Comparison of ENCODE assay signal across 2 cellular contexts in the genomic region with DNA sequence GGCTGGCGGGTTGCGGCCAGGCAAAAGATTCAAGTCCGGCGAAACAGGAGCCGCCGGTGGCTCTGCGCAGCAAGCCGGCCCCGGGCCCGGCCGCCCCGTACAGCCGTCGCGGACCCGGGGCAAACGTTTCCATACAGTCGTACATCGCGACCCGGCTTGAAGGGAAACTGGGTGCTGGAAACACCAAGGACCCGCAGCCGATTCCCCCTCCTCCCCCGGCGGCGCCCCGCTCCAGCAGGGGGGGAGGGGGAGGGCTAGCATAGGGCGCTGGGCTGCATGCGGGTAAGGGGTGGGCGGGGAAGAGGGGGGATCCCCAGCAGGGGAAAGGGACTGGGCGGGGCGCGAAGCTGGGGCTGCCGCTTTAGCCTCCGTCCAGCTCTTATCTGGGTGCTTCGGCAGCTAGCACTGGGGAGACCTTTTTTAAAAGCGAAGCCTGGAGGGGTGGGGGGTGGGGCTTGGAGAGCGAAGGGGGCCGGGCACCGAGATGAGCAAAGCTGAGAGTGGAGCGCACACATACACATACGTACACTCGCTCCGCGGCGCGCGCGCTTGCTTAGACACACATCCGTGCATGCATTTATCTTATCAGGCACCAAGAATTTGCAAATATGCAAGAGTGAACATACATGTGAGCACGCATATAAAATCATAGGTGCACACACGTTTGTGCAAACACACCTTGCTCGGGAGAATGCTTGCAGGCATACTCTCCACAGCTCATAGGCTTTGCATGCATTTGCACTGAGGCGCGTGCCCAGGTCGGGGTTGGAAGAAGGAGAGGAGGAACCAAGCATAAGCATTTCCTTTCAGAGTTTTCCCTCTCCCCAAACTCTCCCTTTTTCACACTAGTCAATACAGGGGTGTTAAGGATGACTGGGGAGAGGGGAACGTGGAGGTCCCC.
A peak's percentile ranks its signal among the peaks of the same experiment; 100 is the strongest.
TF ChIP-seq lines count a peak whose summit lies in the region.

No MANE protein-coding gene starts in this region.

TF ChIP-seq in HEK293, 187 proteins besides CTCF, POLR2A, EP300 and RAD21 (continues in another document):
- TF ChIP-seq ZNF600 (tag by site-specific recombination; IDR thresholded peaks at IDR 0.05) (peak; percentile 44; the same call in 1 of the 2 replicates), ZNF335 (tag by site-specific recombination; conservative IDR thresholded peaks at IDR 0.05) (0 out of 2 replicates have a peak, but pooled peaks have one; percentile 3), BCL11A (tag by site-specific recombination; IDR thresholded peaks at IDR 0.05; ENCODE audit: low read depth) (no peak), GLIS2 (tag by site-specific recombination; IDR thresholded peaks at IDR 0.05) (0 out of 2 replicates have a peak, but pooled peaks have one; percentile 29), PRDM1 (tag by site-specific recombination; IDR thresholded peaks at IDR 0.05) (peak; percentile 56; the same call in 1 of the 2 replicates), ZNF169 (tag by site-specific recombination; IDR thresholded peaks at IDR 0.05) (0 out of 2 replicates have a peak, but pooled peaks have one; percentile 28), ZNF37A (tag by site-specific recombination; IDR thresholded peaks at IDR 0.05) (no peak), ZBTB20 (tag by site-specific recombination; IDR thresholded peaks at IDR 0.05) (peak; percentile 2; the same call in 1 of the 2 replicates), ZFP37 (tag by site-specific recombination; IDR thresholded peaks at IDR 0.05) (0 out of 2 replicates have a peak, but pooled peaks have one; percentile 2), WT1 (tag by site-specific recombination; IDR thresholded peaks at IDR 0.05) (0 out of 2 replicates have a peak, but pooled peaks have one; percentile 17), ZNF302 (tag by site-specific recombination; IDR thresholded peaks at IDR 0.05; ENCODE audit: low read depth) (no peak), OSR2 (tag by site-specific recombination; IDR thresholded peaks at IDR 0.05) (0 out of 2 replicates have a peak, but pooled peaks have one; percentile 4), ZNF140 (tag by site-specific recombination; IDR thresholded peaks at IDR 0.05) (peak; percentile 4; the same call in 1 of the 2 replicates), ZNF311 (tag by site-specific recombination; IDR thresholded peaks at IDR 0.05; ENCODE audit: borderline replicate concordance) (no peak), KLF10 (tag by site-specific recombination; IDR thresholded peaks at IDR 0.05) (no peak)
- TF ChIP-seq, protein P1, sequence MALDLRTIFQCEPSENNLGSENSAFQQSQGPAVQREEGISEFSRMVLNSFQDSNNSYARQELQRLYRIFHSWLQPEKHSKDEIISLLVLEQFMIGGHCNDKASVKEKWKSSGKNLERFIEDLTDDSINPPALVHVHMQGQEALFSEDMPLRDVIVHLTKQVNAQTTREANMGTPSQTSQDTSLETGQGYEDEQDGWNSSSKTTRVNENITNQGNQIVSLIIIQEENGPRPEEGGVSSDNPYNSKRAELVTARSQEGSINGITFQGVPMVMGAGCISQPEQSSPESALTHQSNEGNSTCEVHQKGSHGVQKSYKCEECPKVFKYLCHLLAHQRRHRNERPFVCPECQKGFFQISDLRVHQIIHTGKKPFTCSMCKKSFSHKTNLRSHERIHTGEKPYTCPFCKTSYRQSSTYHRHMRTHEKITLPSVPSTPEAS (tag by site-specific recombination; IDR thresholded peaks at IDR 0.05): peak; percentile 66
- TF ChIP-seq, protein P2, sequence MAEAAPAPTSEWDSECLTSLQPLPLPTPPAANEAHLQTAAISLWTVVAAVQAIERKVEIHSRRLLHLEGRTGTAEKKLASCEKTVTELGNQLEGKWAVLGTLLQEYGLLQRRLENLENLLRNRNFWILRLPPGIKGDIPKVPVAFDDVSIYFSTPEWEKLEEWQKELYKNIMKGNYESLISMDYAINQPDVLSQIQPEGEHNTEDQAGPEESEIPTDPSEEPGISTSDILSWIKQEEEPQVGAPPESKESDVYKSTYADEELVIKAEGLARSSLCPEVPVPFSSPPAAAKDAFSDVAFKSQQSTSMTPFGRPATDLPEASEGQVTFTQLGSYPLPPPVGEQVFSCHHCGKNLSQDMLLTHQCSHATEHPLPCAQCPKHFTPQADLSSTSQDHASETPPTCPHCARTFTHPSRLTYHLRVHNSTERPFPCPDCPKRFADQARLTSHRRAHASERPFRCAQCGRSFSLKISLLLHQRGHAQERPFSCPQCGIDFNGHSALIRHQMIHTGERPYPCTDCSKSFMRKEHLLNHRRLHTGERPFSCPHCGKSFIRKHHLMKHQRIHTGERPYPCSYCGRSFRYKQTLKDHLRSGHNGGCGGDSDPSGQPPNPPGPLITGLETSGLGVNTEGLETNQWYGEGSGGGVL (tag by site-specific recombination; IDR thresholded peaks at IDR 0.05): peak; percentile 85
- TF ChIP-seq, protein P3, sequence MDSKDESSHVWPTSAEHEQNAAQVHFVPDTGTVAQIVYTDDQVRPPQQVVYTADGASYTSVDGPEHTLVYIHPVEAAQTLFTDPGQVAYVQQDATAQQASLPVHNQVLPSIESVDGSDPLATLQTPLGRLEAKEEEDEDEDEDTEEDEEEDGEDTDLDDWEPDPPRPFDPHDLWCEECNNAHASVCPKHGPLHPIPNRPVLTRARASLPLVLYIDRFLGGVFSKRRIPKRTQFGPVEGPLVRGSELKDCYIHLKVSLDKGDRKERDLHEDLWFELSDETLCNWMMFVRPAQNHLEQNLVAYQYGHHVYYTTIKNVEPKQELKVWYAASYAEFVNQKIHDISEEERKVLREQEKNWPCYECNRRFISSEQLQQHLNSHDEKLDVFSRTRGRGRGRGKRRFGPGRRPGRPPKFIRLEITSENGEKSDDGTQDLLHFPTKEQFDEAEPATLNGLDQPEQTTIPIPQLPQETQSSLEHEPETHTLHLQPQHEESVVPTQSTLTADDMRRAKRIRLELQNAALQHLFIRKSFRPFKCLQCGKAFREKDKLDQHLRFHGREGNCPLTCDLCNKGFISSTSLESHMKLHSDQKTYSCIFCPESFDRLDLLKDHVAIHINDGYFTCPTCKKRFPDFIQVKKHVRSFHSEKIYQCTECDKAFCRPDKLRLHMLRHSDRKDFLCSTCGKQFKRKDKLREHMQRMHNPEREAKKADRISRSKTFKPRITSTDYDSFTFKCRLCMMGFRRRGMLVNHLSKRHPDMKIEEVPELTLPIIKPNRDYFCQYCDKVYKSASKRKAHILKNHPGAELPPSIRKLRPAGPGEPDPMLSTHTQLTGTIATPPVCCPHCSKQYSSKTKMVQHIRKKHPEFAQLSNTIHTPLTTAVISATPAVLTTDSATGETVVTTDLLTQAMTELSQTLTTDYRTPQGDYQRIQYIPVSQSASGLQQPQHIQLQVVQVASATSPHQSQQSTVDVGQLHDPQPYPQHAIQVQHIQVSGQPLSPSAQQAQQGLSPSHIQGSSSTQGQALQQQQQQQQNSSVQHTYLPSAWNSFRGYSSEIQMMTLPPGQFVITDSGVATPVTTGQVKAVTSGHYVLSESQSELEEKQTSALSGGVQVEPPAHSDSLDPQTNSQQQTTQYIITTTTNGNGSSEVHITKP (tag by site-specific recombination; IDR thresholded peaks at IDR 0.05): peak; percentile 97; the same call in 1 of the 2 replicates

TF ChIP-seq in HepG2, 621 proteins besides CTCF, POLR2A, EP300 and RAD21 (continues in another document):
- TF ChIP-seq HDAC6 (IDR thresholded peaks at IDR 0.05; ENCODE audit: low read depth, low read length) (no peak), ONECUT2 (CRISPR knock-in tag; IDR thresholded peaks at IDR 0.05) (no peak), KLF6 (CRISPR knock-in tag; IDR thresholded peaks at IDR 0.05) (no peak), EZH2 (conservative IDR thresholded peaks at IDR 0.05; ENCODE audit: low read depth, low read length) (no peak), HOXA3 (CRISPR knock-in tag; IDR thresholded peaks at IDR 0.05) (no peak; the same call in 1 of the 2 replicates), PHF8 (CRISPR knock-in tag; IDR thresholded peaks at IDR 0.05) (0 out of 2 replicates have a peak, but pooled peaks have one; percentile 14), ZSCAN31 (CRISPR knock-in tag; IDR thresholded peaks at IDR 0.05; ENCODE audit: low read depth) (no peak), FOXA3 (CRISPR knock-in tag; IDR thresholded peaks at IDR 0.05) (no peak), ZNF781 (CRISPR knock-in tag; IDR thresholded peaks at IDR 0.05; ENCODE audit: borderline replicate concordance, not compliant biosample characterization) (no peak), ZNF839 (CRISPR knock-in tag; IDR thresholded peaks at IDR 0.05; ENCODE audit: borderline replicate concordance) (no peak), MTF1 (CRISPR knock-in tag; IDR thresholded peaks at IDR 0.05) (no peak), ZNF501 (CRISPR knock-in tag; IDR thresholded peaks at IDR 0.05) (no peak), CEBPB (IDR thresholded peaks at IDR 0.05; ENCODE audit: borderline replicate concordance, low read depth, low read length) (no peak), MEIS1 (CRISPR knock-in tag; IDR thresholded peaks at IDR 0.05; ENCODE audit: borderline replicate concordance) (no peak), ZFP37 (CRISPR knock-in tag; IDR thresholded peaks at IDR 0.05; ENCODE audit: borderline replicate concordance) (no peak), RFX1 (IDR thresholded peaks at IDR 0.05) (no peak), ZNF543 (CRISPR knock-in tag; IDR thresholded peaks at IDR 0.05) (no peak), ZNF12 (CRISPR knock-in tag; IDR thresholded peaks at IDR 0.05) (peak; percentile 66; the same call in 1 of the 2 replicates), NR1H2 (CRISPR knock-in tag; IDR thresholded peaks at IDR 0.05; ENCODE audit: borderline replicate concordance, low read depth) (no peak), ZNF660 (CRISPR knock-in tag; IDR thresholded peaks at IDR 0.05; ENCODE audit: borderline replicate concordance, low read depth) (no peak), ZFP41 (CRISPR knock-in tag; IDR thresholded peaks at IDR 0.05; ENCODE audit: borderline replicate concordance) (no peak), HOXA9 (CRISPR knock-in tag; IDR thresholded peaks at IDR 0.05; ENCODE audit: borderline replicate concordance) (no peak), TCF7L2 (IDR thresholded peaks at IDR 0.05; ENCODE audit: low read depth, low read length) (no peak), KLF11 (CRISPR knock-in tag; IDR thresholded peaks at IDR 0.05) (no peak), ZNF572 (CRISPR knock-in tag; IDR thresholded peaks at IDR 0.05) (no peak), PITX1 (CRISPR knock-in tag; IDR thresholded peaks at IDR 0.05) (no peak)
- TF ChIP-seq, protein P4, sequence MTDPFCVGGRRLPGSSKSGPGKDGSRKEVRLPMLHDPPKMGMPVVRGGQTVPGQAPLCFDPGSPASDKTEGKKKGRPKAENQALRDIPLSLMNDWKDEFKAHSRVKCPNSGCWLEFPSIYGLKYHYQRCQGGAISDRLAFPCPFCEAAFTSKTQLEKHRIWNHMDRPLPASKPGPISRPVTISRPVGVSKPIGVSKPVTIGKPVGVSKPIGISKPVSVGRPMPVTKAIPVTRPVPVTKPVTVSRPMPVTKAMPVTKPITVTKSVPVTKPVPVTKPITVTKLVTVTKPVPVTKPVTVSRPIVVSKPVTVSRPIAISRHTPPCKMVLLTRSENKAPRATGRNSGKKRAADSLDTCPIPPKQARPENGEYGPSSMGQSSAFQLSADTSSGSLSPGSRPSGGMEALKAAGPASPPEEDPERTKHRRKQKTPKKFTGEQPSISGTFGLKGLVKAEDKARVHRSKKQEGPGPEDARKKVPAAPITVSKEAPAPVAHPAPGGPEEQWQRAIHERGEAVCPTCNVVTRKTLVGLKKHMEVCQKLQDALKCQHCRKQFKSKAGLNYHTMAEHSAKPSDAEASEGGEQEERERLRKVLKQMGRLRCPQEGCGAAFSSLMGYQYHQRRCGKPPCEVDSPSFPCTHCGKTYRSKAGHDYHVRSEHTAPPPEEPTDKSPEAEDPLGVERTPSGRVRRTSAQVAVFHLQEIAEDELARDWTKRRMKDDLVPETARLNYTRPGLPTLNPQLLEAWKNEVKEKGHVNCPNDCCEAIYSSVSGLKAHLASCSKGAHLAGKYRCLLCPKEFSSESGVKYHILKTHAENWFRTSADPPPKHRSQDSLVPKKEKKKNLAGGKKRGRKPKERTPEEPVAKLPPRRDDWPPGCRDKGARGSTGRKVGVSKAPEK (CRISPR knock-in tag; IDR thresholded peaks at IDR 0.05; ENCODE audit: borderline replicate concordance): 0 out of 2 replicates have a peak, but pooled peaks have one; percentile 69
- TF ChIP-seq, protein P5, sequence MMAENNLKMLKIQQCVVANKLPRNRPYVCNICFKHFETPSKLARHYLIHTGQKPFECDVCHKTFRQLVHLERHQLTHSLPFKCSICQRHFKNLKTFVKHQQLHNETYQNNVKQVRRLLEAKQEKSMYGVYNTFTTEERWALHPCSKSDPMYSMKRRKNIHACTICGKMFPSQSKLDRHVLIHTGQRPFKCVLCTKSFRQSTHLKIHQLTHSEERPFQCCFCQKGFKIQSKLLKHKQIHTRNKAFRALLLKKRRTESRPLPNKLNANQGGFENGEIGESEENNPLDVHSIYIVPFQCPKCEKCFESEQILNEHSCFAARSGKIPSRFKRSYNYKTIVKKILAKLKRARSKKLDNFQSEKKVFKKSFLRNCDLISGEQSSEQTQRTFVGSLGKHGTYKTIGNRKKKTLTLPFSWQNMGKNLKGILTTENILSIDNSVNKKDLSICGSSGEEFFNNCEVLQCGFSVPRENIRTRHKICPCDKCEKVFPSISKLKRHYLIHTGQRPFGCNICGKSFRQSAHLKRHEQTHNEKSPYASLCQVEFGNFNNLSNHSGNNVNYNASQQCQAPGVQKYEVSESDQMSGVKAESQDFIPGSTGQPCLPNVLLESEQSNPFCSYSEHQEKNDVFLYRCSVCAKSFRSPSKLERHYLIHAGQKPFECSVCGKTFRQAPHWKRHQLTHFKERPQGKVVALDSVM (CRISPR knock-in tag; IDR thresholded peaks at IDR 0.05): no peak
- TF ChIP-seq, protein P6, sequence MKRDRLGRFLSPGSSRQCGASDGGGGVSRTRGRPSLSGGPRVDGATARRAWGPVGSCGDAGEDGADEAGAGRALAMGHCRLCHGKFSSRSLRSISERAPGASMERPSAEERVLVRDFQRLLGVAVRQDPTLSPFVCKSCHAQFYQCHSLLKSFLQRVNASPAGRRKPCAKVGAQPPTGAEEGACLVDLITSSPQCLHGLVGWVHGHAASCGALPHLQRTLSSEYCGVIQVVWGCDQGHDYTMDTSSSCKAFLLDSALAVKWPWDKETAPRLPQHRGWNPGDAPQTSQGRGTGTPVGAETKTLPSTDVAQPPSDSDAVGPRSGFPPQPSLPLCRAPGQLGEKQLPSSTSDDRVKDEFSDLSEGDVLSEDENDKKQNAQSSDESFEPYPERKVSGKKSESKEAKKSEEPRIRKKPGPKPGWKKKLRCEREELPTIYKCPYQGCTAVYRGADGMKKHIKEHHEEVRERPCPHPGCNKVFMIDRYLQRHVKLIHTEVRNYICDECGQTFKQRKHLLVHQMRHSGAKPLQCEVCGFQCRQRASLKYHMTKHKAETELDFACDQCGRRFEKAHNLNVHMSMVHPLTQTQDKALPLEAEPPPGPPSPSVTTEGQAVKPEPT (CRISPR knock-in tag; IDR thresholded peaks at IDR 0.05; ENCODE audit: low read depth): no peak
- TF ChIP-seq, protein P7, sequence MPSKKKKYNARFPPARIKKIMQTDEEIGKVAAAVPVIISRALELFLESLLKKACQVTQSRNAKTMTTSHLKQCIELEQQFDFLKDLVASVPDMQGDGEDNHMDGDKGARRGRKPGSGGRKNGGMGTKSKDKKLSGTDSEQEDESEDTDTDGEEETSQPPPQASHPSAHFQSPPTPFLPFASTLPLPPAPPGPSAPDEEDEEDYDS (CRISPR knock-in tag; IDR thresholded peaks at IDR 0.05): 0 out of 2 replicates have a peak, but pooled peaks have one; percentile 25
